In the genomic region with DNA sequence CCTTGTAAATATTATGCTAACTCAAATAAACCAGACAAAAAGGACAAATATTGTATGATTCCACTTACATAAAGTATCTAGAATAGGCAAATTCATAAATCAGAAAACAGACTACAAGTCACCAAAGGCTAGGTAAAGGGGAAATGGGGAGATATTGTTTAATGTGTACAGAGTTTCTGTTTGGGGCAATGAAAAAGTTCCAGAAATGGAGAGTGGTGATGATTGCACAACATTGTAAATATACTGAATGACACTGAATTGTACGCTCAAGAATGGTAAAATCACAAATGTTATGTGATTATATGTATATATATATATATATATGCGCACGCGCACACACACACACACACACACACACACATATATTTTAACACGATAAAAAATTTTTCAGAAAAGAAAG, we compare ENCODE assay signal across 22 cellular contexts.
"Had no signal": no experiment of that assay in that cellular context is flagged by ENCODE, and none has a peak within 500 bp of the region (broad histone marks: within the 10 kb centered on the region; RNA-seq: fewer than 3 reads in every experiment).

No MANE protein-coding gene starts in this region.

- ATAC-seq: activated CD8-positive, alpha-beta memory T cell treated with anti-CD3 and anti-CD28 coated beads, Interleukin-2, amount 10 ng/mL, durations not matched to agents 7 days and 5 days; PC-3; T-helper 17 cell had no signal

- H3K4me3 ChIP-seq: breast epithelium, colonic mucosa had no signal

- DNase-seq: activated B cell treated with CpG ODN at 0.5 μM for 24 hours; activated CD4-positive, alpha-beta T cell treated with anti-CD3 and anti-CD28 coated beads for 1 hour; activated CD4-positive, alpha-beta T cell treated with anti-CD3 and anti-CD28 coated beads, Interleukin-2, amount 10 ng/mL, durations not matched to agents 24 days and 14 days; activated CD4-positive, alpha-beta T cell treated with anti-CD3 and anti-CD28 coated beads, Interleukin-2, amount 50 U/mL, for 48 hours; activated CD8-positive, alpha-beta memory T cell treated with anti-CD3 and anti-CD28 coated beads, Interleukin-2, amount 10 ng/mL, durations not matched to agents 7 days and 5 days; activated effector memory CD4-positive, alpha-beta T cell treated with Interleukin-2 at 50 U/mL for 16 hours; activated naive CD4-positive, alpha-beta T cell; activated T-cell treated with anti-CD3 and anti-CD28 coated beads, Interleukin-2, amount 50 U/mL, for 24 hours; aorta; caudate nucleus; colonic mucosa; NCI-H1048; NCI-H146; NCI-H187 treated with DMSO at 0.1 percent for 48 hours; NCI-H2081 treated with DMSO at 0.1 percent for 48 hours; NCI-H446; NCI-H524; PC-3; SHP77; T-helper 17 cell; T-helper 9 cell had no signal
